9 cellular contexts compared by ENCODE assay signal in genomic region chr10:77899080-77899477, GRCh38. TPM values are rescaled to one million over a fixed set of nuclear protein-coding genes. Genes with fewer than 3 reads are reported as not detected.
A peak's percentile ranks its signal among the peaks of the same experiment; 100 is the strongest.
DNase-seq lines count a peak whose midpoint lies in the region; ATAC-seq and FAIRE-seq lines count a peak whose summit lies in the region.
"Had no signal": no experiment of that assay in that cellular context is flagged by ENCODE, and none has a peak within 500 bp of the region (broad histone marks: within the 10 kb centered on the region; RNA-seq: fewer than 3 reads in every experiment).

No MANE protein-coding gene starts in this region.

- no peak overlapping the region for H3K9ac ChIP-seq in rectal smooth muscle tissue (ENCODE audit: low read length)

- FAIRE-seq in frontal cortex (lab: Jason Lieb, UNC), result no peak

- peak; percentile 92 for DNase-seq in EL
- peak; percentile 26 for DNase-seq in NCI-H69 (lab: John Stamatoyannopoulos, UW)
- DNase-seq in activated effector memory CD4-positive, alpha-beta T cell treated with Interleukin-2 at 50 U/mL for 16 hours, result no peak
- DNase-seq in frontal cortex (ENCODE audit: low spot score in 2 of 2), result no peak
- DNase-seq in NCI-H345 treated with DMSO at 0.1 percent for 48 hours (lab: John Stamatoyannopoulos, UW; ENCODE audit: unreplicated experiment), result no peak
- DNase-seq: hippocampal formation had no signal

- peaks cover 21% of the 10 kb centered on the region for H3K4me1 ChIP-seq in rectal smooth muscle tissue (ENCODE audit: control insufficient read depth, insufficient read depth, low read length)

- ATAC-seq in esophagus mucosa (peak; percentile 79), GM19035 (IDR thresholded peaks at IDR 0.05; ENCODE audit: unreplicated experiment) (no peak)

- no peaks in the 10 kb centered on the region for H3K36me3 ChIP-seq in rectal smooth muscle tissue (ENCODE audit: control insufficient read depth, insufficient read depth, low read length)

- H3K4me3 ChIP-seq in rectal smooth muscle tissue (ENCODE audit: low read length), result no peak overlapping the region

- peak overlapping the region; percentile 49 for H3K27ac ChIP-seq in rectal smooth muscle tissue (ENCODE audit: low read depth, low read length)

- no peaks in the 10 kb centered on the region for H3K27me3 ChIP-seq in rectal smooth muscle tissue (ENCODE audit: control insufficient read depth, insufficient read depth, low read length)

RNA-seq across cellular contexts. Expression of gene DLG5, which starts 27.5 kb away (rescaled TPM):
- total RNA-seq in esophagus mucosa (37.9 TPM), frontal cortex (33.4 TPM)

Comparison
In these comparisons a context has a peak if more than half of its experiments do, and no peak if none do; other contexts are left out.
1. DNase-seq: peak in EL (single experiment) and NCI-H69 (single experiment); none in activated effector memory CD4-positive, alpha-beta T cell treated with Interleukin-2 at 50 U/mL for 16 hours (single experiment), frontal cortex (0 of 2) and NCI-H345 treated with DMSO at 0.1 percent for 48 hours (single experiment).